In the genomic region with DNA sequence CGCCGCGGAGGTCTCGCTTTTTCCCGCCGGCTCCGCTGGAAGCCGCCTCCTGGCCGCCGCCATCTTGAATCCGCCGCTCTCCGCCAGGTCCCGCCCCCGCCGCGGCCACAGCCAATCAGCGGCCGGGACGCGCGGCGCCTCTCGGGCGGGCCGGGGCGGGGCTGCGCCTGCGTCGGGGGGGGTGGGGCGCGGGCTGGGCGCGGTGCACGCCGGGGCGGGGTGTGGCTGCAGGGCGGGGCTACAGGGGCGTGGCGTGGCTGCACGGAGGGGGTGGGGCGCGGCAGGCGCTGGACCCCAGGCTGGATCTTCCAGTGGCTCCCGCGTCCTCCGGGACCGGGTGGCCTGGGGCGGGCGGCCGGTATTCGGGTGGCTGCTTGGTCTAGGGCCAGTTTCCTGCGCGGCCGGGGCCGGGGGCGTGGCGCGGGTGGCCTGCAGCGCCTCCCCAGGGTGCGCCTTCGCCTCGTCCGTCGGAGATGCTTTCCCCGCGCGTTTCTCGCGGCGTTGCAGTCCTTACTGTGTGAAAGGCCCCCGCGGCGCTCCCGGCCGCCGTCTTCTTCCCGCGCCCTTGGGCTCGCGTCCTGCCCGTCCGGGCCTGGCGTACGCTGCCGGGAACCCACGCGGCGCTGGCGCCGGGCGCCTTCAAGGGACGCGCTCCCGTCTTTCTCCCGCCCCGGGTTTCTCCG, we compare ENCODE assay signal across 8 cellular contexts. TPM values are rescaled to one million over a fixed set of nuclear protein-coding genes. Genes with fewer than 3 reads are reported as not detected.
A peak's percentile ranks its signal among the peaks of the same experiment; 100 is the strongest.
DNase-seq lines count a peak whose midpoint lies in the region; ATAC-seq and TF ChIP-seq lines count a peak whose summit lies in the region.

No MANE protein-coding gene starts in this region.

- H3K4me1 Mint-ChIP-seq in activated CD4-positive, alpha-beta T cell treated with anti-CD3 and anti-CD28 coated beads, Interleukin-2, amount 10 ng/mL, durations not matched to agents 7 days and 5 days, result peaks cover 41% of the 10 kb centered on the region
- H3K4me1 Mint-ChIP-seq in dendritic cell treated with granulocyte-macrophage colony-stimulating factor and Interleukin-4, amounts not matched to agents 40 ng/mL and 50 ng/mL, for 4 days (ENCODE audit: low read depth), result peaks cover 38% of the 10 kb centered on the region

- peaks cover 3 to 27% (median 21%) of the 10 kb centered on the region in 4 donors for H3K4me1 ChIP-seq in liver (ENCODE audit: control insufficient read depth in 4 of 4, insufficient read depth in 4 of 4, low read length in 3 of 4)

- peaks cover 48% of the 10 kb centered on the region for H3K36me3 Mint-ChIP-seq in activated CD4-positive, alpha-beta T cell treated with anti-CD3 and anti-CD28 coated beads, Interleukin-2, amount 10 ng/mL, durations not matched to agents 7 days and 5 days (ENCODE audit: low read depth)
- peaks cover 40% of the 10 kb centered on the region for H3K36me3 Mint-ChIP-seq in dendritic cell treated with granulocyte-macrophage colony-stimulating factor and Interleukin-4, amounts not matched to agents 40 ng/mL and 50 ng/mL, for 4 days (ENCODE audit: low read depth)

- CTCF ChIA-PET in BJ (lab: Yijun Ruan, JAX), result interaction anchor here (1.6 kb wide), 1 partner anchor 181 kb away, joined by 7 read pairs; no protein-coding TSS in a partner anchor
- CTCF ChIA-PET in activated CD4-positive, alpha-beta T cell treated with anti-CD3 and anti-CD28 coated beads, Interleukin-2, amount 10 ng/mL, durations not matched to agents 7 days and 5 days (lab: Charles Lee), result interaction anchor here (0.6 to 1.5 kb wide), 2 partner anchors 11 to 126 kb away, joined by 3 read pairs; no protein-coding TSS in a partner anchor

- peak overlapping the region; percentile 98 to 99 for H3K27ac ChIP-seq in liver (ENCODE audit: low read depth in 1 of 2, low read length in 2 of 2)

- H3K27me3 ChIP-seq in BJ (ENCODE audit: control insufficient read depth, insufficient read depth, low read length), result no peaks in the 10 kb centered on the region
- H3K27me3 ChIP-seq in liver (ENCODE audit: control insufficient read depth in 4 of 4, insufficient read depth in 4 of 4, low read length in 3 of 4), result no peaks in the 10 kb centered on the region

- no peak for TF ChIP-seq RAD21 in liver (IDR thresholded peaks at IDR 0.05)

- H3K9me3 ChIP-seq in liver (ENCODE audit: control insufficient read depth in 4 of 4, low read length in 3 of 4), result no peaks in the 10 kb centered on the region

- intact Hi-C loops in dendritic cell treated with granulocyte-macrophage colony-stimulating factor and Interleukin-4, amounts not matched to agents 40 ng/mL and 50 ng/mL, for 4 days (cut with micrococcal nuclease), result loop anchor here (1.0 to 2.0 kb wide), 3 partner anchors 38 to 134 kb away; partner anchors contain the start of genes DIP2A, LSS and YBEY

- H3K27ac Mint-ChIP-seq in activated CD4-positive, alpha-beta T cell treated with anti-CD3 and anti-CD28 coated beads, Interleukin-2, amount 10 ng/mL, durations not matched to agents 7 days and 5 days, result peak overlapping the region; percentile 99
- H3K27ac Mint-ChIP-seq in dendritic cell treated with granulocyte-macrophage colony-stimulating factor and Interleukin-4, amounts not matched to agents 40 ng/mL and 50 ng/mL, for 4 days, result peak overlapping the region; percentile 98

- peak overlapping the region; percentile 71 to 87 for H3K9ac ChIP-seq in liver (ENCODE audit: low read depth in 1 of 2, low read length in 2 of 2)

- H3K36me3 ChIP-seq in BJ (ENCODE audit: control insufficient read depth, insufficient read depth, low read length) (peaks cover 7% of the 10 kb centered on the region), liver (ENCODE audit: control insufficient read depth in 4 of 4, insufficient read depth in 3 of 4, low read depth in 1 of 4, low read length in 3 of 4) (peaks cover 0 to 6% (median 3%) of the 10 kb centered on the region in 4 donors)

- peak overlapping the region; percentile 95 for H3K4me3 Mint-ChIP-seq in activated CD4-positive, alpha-beta T cell treated with anti-CD3 and anti-CD28 coated beads, Interleukin-2, amount 10 ng/mL, durations not matched to agents 7 days and 5 days
- peak overlapping the region; percentile 98 for H3K4me3 Mint-ChIP-seq in dendritic cell treated with granulocyte-macrophage colony-stimulating factor and Interleukin-4, amounts not matched to agents 40 ng/mL and 50 ng/mL, for 4 days

- TF ChIP-seq POLR2A in GM19099 (IDR thresholded peaks at IDR 0.05; ENCODE audit: extremely low read depth, insufficient read length, low read depth), result peak; percentile 62

- under 1% methylated on average over 98 of the region's 98 CpGs for WGBS in liver

- DNase-seq in BJ (ENCODE audit: low read depth) (no peak), NCI-H524 treated with DMSO at 0.1 percent for 48 hours (lab: John Stamatoyannopoulos, UW) (peak; percentile 18)
- peak; percentile 84 for DNase-seq in activated CD4-positive, alpha-beta T cell treated with anti-CD3 and anti-CD28 coated beads, Interleukin-2, amount 10 ng/mL, durations not matched to agents 7 days and 5 days
- peak; percentile 84 to 90 for DNase-seq in stimulated activated CD4-positive, alpha-beta T cell treated with anti-CD3 and anti-CD28 coated beads, Interleukin-2, amount 100 ng/mL, for 48 hours

- ATAC-seq in HG03354 (IDR thresholded peaks at IDR 0.05; ENCODE audit: poor library complexity, severe bottlenecking, unreplicated experiment), result peak; percentile 57

- no peaks in the 10 kb centered on the region for H3K27me3 Mint-ChIP-seq in activated CD4-positive, alpha-beta T cell treated with anti-CD3 and anti-CD28 coated beads, Interleukin-2, amount 10 ng/mL, durations not matched to agents 7 days and 5 days
- no peaks in the 10 kb centered on the region for H3K27me3 Mint-ChIP-seq in dendritic cell treated with granulocyte-macrophage colony-stimulating factor and Interleukin-4, amounts not matched to agents 40 ng/mL and 50 ng/mL, for 4 days

- no peaks in the 10 kb centered on the region for H3K9me3 Mint-ChIP-seq in activated CD4-positive, alpha-beta T cell treated with anti-CD3 and anti-CD28 coated beads, Interleukin-2, amount 10 ng/mL, durations not matched to agents 7 days and 5 days
- H3K9me3 Mint-ChIP-seq in dendritic cell treated with granulocyte-macrophage colony-stimulating factor and Interleukin-4, amounts not matched to agents 40 ng/mL and 50 ng/mL, for 4 days, result no peaks in the 10 kb centered on the region

- peak overlapping the region; percentile 72 for H3K4me3 ChIP-seq in BJ (ENCODE audit: low read depth, low read length)
- peak overlapping the region; percentile 91 to 95 (median 95) for H3K4me3 ChIP-seq in liver (ENCODE audit: low read depth in 1 of 3, low read length in 3 of 3)

- POLR2A ChIA-PET in BJ (lab: Charles Lee), result no interaction called here
- POLR2A ChIA-PET in activated CD4-positive, alpha-beta T cell treated with anti-CD3 and anti-CD28 coated beads, Interleukin-2, amount 10 ng/mL, durations not matched to agents 7 days and 5 days (lab: Charles Lee), result no interaction called here

- TF ChIP-seq CTCF in BJ (IDR thresholded peaks at IDR 0.05; ENCODE audit: insufficient read depth, low read depth, low read length), result 0 out of 2 replicates have a peak, but pooled peaks have one; percentile 15
- TF ChIP-seq CTCF in liver (IDR thresholded peaks at IDR 0.05; ENCODE audit: low read depth, low read length, missing input control), result no peak

TF ChIP-seq in liver, 16 proteins besides CTCF, POLR2A, EP300 and RAD21:
- no peak for TF ChIP-seq HNF4A (conservative IDR thresholded peaks at IDR 0.05)
- TF ChIP-seq YY1 (IDR thresholded peaks at IDR 0.05), result peak; percentile 95
- no peak for TF ChIP-seq HNF4G (IDR thresholded peaks at IDR 0.05)

RNA-seq across cellular contexts. Expression of gene PCNT, which starts 0.6 kb away (rescaled TPM):
- polyA plus RNA-seq in BJ (2011; rRNA removed) (8.2 and 11.0 TPM in 2 replicates), liver (1 to 10 TPM; 6.7 to 7.9 TPM)
- polyA minus RNA-seq in BJ (2011; rRNA and poly(A)+ RNA removed), result 12.1 and 16.4 TPM in 2 replicates
- 10 to 100 TPM; 84.0 to 89.8 TPM for total RNA-seq in activated CD4-positive, alpha-beta T cell treated with anti-CD3 and anti-CD28 coated beads, Interleukin-2, amount 10 ng/mL, durations not matched to agents 7 days and 5 days
- total RNA-seq in liver, result 10 to 100 TPM; 22.5 to 36.8 TPM

RNA-seq across cellular contexts. Expression of gene C21orf58, which starts 0.9 kb away (rescaled TPM):
- polyA plus RNA-seq in BJ (2011; rRNA removed) (2.5 and 4.1 TPM in 2 replicates), liver (under 1 TPM; 0.59 to 0.61 TPM)
- 5.2 and 5.4 TPM in 2 replicates for polyA minus RNA-seq in BJ (2011; rRNA and poly(A)+ RNA removed)
- total RNA-seq in activated CD4-positive, alpha-beta T cell treated with anti-CD3 and anti-CD28 coated beads, Interleukin-2, amount 10 ng/mL, durations not matched to agents 7 days and 5 days, result 10 to 100 TPM; 67.5 to 68.3 TPM
- total RNA-seq in liver, result 10 to 100 TPM in 1 of 2 donors, under 1 TPM in 1; 0.75 to 17.7 TPM

RNA-seq across cellular contexts. Expression of gene YBEY, which starts 38.4 kb away (rescaled TPM):
- polyA plus RNA-seq in BJ (2011; rRNA removed) (15.8 and 22.7 TPM in 2 replicates), liver (10 to 100 TPM in 1 of 2 donors, 1 to 10 TPM in 1; 8.7 to 11.8 TPM)
- polyA minus RNA-seq in BJ (2011; rRNA and poly(A)+ RNA removed), result 3.5 and 4.5 TPM in 2 replicates
- 10 to 100 TPM; 11.5 to 12.5 TPM for total RNA-seq in activated CD4-positive, alpha-beta T cell treated with anti-CD3 and anti-CD28 coated beads, Interleukin-2, amount 10 ng/mL, durations not matched to agents 7 days and 5 days
- total RNA-seq in liver, result 10 to 100 TPM in 1 of 2 donors, 1 to 10 TPM in 1; 6.3 to 11.3 TPM

RNA-seq across cellular contexts. Expression of gene MCM3AP, which starts 39.1 kb away (rescaled TPM):
- 31.5 and 31.6 TPM in 2 replicates for polyA plus RNA-seq in BJ (2011; rRNA removed)
- polyA minus RNA-seq in BJ (2011; rRNA and poly(A)+ RNA removed), result 47.5 and 48.1 TPM in 2 replicates
- 100 to 1,000 TPM in 1 of 2 experiments, 10 to 100 TPM in 1; 94.5 to 118 TPM for total RNA-seq in activated CD4-positive, alpha-beta T cell treated with anti-CD3 and anti-CD28 coated beads, Interleukin-2, amount 10 ng/mL, durations not matched to agents 7 days and 5 days
- 10 to 100 TPM; 44.9 to 58.1 TPM for total RNA-seq in liver
- 10 to 100 TPM; 15.5 to 22.1 TPM for polyA plus RNA-seq in liver
